Comparison of ENCODE assay signal across 13 cellular contexts in genomic region chr11:119218141-119218878, GRCh38. TPM values are rescaled to one million over a fixed set of nuclear protein-coding genes. Genes with fewer than 3 reads are reported as not detected.
DNase-seq lines count a peak whose midpoint lies in the region; ATAC-seq and TF ChIP-seq lines count a peak whose summit lies in the region.
"Had no signal": no experiment of that assay in that cellular context is flagged by ENCODE, and none has a peak within 500 bp of the region (broad histone marks: within the 10 kb centered on the region; RNA-seq: fewer than 3 reads in every experiment).

No MANE protein-coding gene starts in this region.

- peaks cover 38% of the 10 kb centered on the region for H3F3A ChIP-seq in PC-9 (ENCODE audit: insufficient read depth, low read depth)

- ATAC-seq in natural killer cell treated with Interleukin-12 subunit alpha and Interleukin-12 subunit beta and Interleukin-15 and Interleukin-18, amount 100 ng/mL, for 72 hours, result peak; percentile 83 to 97
- ATAC-seq in natural killer cell, result no peak
- ATAC-seq in stimulated activated naive CD8-positive, alpha-beta T cell treated with anti-CD3 and anti-CD28 coated beads, Interleukin-15, amount 100 ng/mL, for 72 hours, result peak; percentile 100

- H3K36me3 Mint-ChIP-seq in natural killer cell treated with Interleukin-12 subunit alpha and Interleukin-12 subunit beta and Interleukin-15 and Interleukin-18, amount 100 ng/mL, for 72 hours, result no peaks in the 10 kb centered on the region
- H3K36me3 Mint-ChIP-seq in natural killer cell, result no peaks in the 10 kb centered on the region

- intact Hi-C loops in natural killer cell (cut with micrococcal nuclease) (no loop called here), PC-9 (cut with micrococcal nuclease; ENCODE audit: unreplicated experiment) (no loop called here)

- peak overlapping the region; percentile 66 for H3K4me2 ChIP-seq in PC-9

- H3K4me3 ChIP-seq in PC-9 (peak overlapping the region; percentile 12; the same call in 1 of the 2 replicates), epithelial cell of esophagus (ENCODE audit: low read length) (no peak overlapping the region)
- H3K4me3 ChIP-seq: right atrium auricular region, thoracic aorta had no signal

- H3K79me2 ChIP-seq in PC-9 (ENCODE audit: low read depth), result peaks cover 89% of the 10 kb centered on the region

- H4K20me1 ChIP-seq in PC-9 (ENCODE audit: insufficient read depth), result no peaks in the 10 kb centered on the region

- H3K4me1 ChIP-seq in PC-9 (replicated peaks; ENCODE audit: insufficient read depth), result peaks cover 28% of the 10 kb centered on the region

- no peaks in the 10 kb centered on the region for H3K9me2 ChIP-seq in PC-9 (ENCODE audit: insufficient read depth)

- H3K9me3 ChIP-seq in PC-9 (ENCODE audit: insufficient read depth, low read depth), result no peaks in the 10 kb centered on the region
- H3K9me3 ChIP-seq: right atrium auricular region, thoracic aorta had no signal

- peak overlapping the region; percentile 96 for H3K27ac ChIP-seq in PC-9
- H3K27ac ChIP-seq: right atrium auricular region, thoracic aorta had no signal

- H3K9me3 Mint-ChIP-seq in natural killer cell treated with Interleukin-12 subunit alpha and Interleukin-12 subunit beta and Interleukin-15 and Interleukin-18, amount 100 ng/mL, for 72 hours, result no peaks in the 10 kb centered on the region
- no peaks in the 10 kb centered on the region for H3K9me3 Mint-ChIP-seq in natural killer cell
- H3K9me3 Mint-ChIP-seq in stimulated activated naive CD8-positive, alpha-beta T cell treated with anti-CD3 and anti-CD28 coated beads, Interleukin-15, amount 100 ng/mL, for 72 hours, result no peaks in the 10 kb centered on the region

- peak overlapping the region in 1 of 2 donors; percentile 5 for H3K27ac Mint-ChIP-seq in natural killer cell treated with Interleukin-12 subunit alpha and Interleukin-12 subunit beta and Interleukin-15 and Interleukin-18, amount 100 ng/mL, for 72 hours
- peak overlapping the region in 1 of 2 donors; percentile 17 for H3K27ac Mint-ChIP-seq in natural killer cell
- H3K27ac Mint-ChIP-seq in stimulated activated naive CD8-positive, alpha-beta T cell treated with anti-CD3 and anti-CD28 coated beads, Interleukin-15, amount 100 ng/mL, for 72 hours, result no peak overlapping the region

- no peak overlapping the region for H3K4me3 Mint-ChIP-seq in natural killer cell treated with Interleukin-12 subunit alpha and Interleukin-12 subunit beta and Interleukin-15 and Interleukin-18, amount 100 ng/mL, for 72 hours
- no peak overlapping the region for H3K4me3 Mint-ChIP-seq in natural killer cell
- no peak overlapping the region for H3K4me3 Mint-ChIP-seq in stimulated activated naive CD8-positive, alpha-beta T cell treated with anti-CD3 and anti-CD28 coated beads, Interleukin-15, amount 100 ng/mL, for 72 hours

- peaks cover 12 to 15% of the 10 kb centered on the region in 2 donors for H3K4me1 Mint-ChIP-seq in natural killer cell treated with Interleukin-12 subunit alpha and Interleukin-12 subunit beta and Interleukin-15 and Interleukin-18, amount 100 ng/mL, for 72 hours (ENCODE audit: low read depth in 2 of 2)
- peaks cover 19 to 20% of the 10 kb centered on the region in 2 donors for H3K4me1 Mint-ChIP-seq in natural killer cell
- H3K4me1 Mint-ChIP-seq in stimulated activated naive CD8-positive, alpha-beta T cell treated with anti-CD3 and anti-CD28 coated beads, Interleukin-15, amount 100 ng/mL, for 72 hours, result peaks cover 44% of the 10 kb centered on the region

- BruUV-seq in PC-9 (replicated peaks; lab: Mats Ljungman, UMichigan), result TSS peak; percentile 39

- no peaks in the 10 kb centered on the region for H3K27me3 Mint-ChIP-seq in natural killer cell treated with Interleukin-12 subunit alpha and Interleukin-12 subunit beta and Interleukin-15 and Interleukin-18, amount 100 ng/mL, for 72 hours
- H3K27me3 Mint-ChIP-seq in natural killer cell (ENCODE audit: low read depth in 2 of 2), result no peaks in the 10 kb centered on the region
- no peaks in the 10 kb centered on the region for H3K27me3 Mint-ChIP-seq in stimulated activated naive CD8-positive, alpha-beta T cell treated with anti-CD3 and anti-CD28 coated beads, Interleukin-15, amount 100 ng/mL, for 72 hours

- H3K36me3 ChIP-seq in PC-9 (ENCODE audit: low read depth), result no peaks in the 10 kb centered on the region
- H3K36me3 ChIP-seq: right atrium auricular region, thoracic aorta had no signal

- no peaks in the 10 kb centered on the region for H3K27me3 ChIP-seq in PC-9 (ENCODE audit: insufficient read depth, low read depth)
- H3K27me3 ChIP-seq: right atrium auricular region had no signal

- no peak for DNase-seq in natural killer cell treated with Interleukin-12 subunit alpha and Interleukin-12 subunit beta and Interleukin-15 and Interleukin-18, amount 100 ng/mL, for 72 hours (ENCODE audit: low spot score)
- DNase-seq in natural killer cell (no peak), PC-9 (peak; percentile 13 to 100), epithelial cell of esophagus (ENCODE audit: low read depth) (peak; percentile 98), NCI-H1105 (lab: John Stamatoyannopoulos, UW) (no peak), cortex of kidney (lab: John Stamatoyannopoulos, UW) (no peak)
- DNase-seq in stimulated activated naive CD8-positive, alpha-beta T cell treated with anti-CD3 and anti-CD28 coated beads, Interleukin-15, amount 100 ng/mL, for 72 hours, result no peak
- no peak for DNase-seq in activated effector memory CD4-positive, alpha-beta T cell treated with Interleukin-2 at 50 U/mL for 16 hours
- DNase-seq: cerebellar nuclear complex, DMS53, NCI-H446 had no signal

- no peak for TF ChIP-seq CTCF in natural killer cell (IDR thresholded peaks at IDR 0.05)
- no peak for TF ChIP-seq CTCF in PC-9 (conservative IDR thresholded peaks at IDR 0.05)
- TF ChIP-seq CTCF in epithelial cell of esophagus (IDR thresholded peaks at IDR 0.05; ENCODE audit: insufficient read depth, low read depth, low read length, missing control alignments), result no peak

- POLR2A ChIA-PET in PC-9 (lab: Charles Lee; ENCODE audit: unreplicated experiment), result no interaction called here

- CTCF ChIA-PET in PC-9 (lab: Charles Lee), result no interaction called here

- no peak overlapping the region for H2AFZ ChIP-seq in PC-9

RNA-seq across cellular contexts. Expression of gene CBL, which starts 12.2 kb away (rescaled TPM):
- 10 to 100 TPM; 29.1 to 50.5 TPM for total RNA-seq in natural killer cell treated with Interleukin-12 subunit alpha and Interleukin-12 subunit beta and Interleukin-15 and Interleukin-18, amount 100 ng/mL, for 72 hours
- total RNA-seq in natural killer cell (10 to 100 TPM; 29.0 to 32.5 (median 30.1) TPM), PC-9 (2021) (26.3 and 32.9 TPM in 2 replicates)

RNA-seq across cellular contexts. Expression of gene NHERF4, which starts 33.0 kb away (rescaled TPM):
- total RNA-seq in natural killer cell treated with Interleukin-12 subunit alpha and Interleukin-12 subunit beta and Interleukin-15 and Interleukin-18, amount 100 ng/mL, for 72 hours, result under 1 TPM in 1 of 2 donors, not detected in 1; 0.64 TPM
- total RNA-seq in natural killer cell (under 1 TPM; 0.33 to 0.48 (median 0.40) TPM), PC-9 (2021) (0.73 TPM in 1 of 2 replicates, not detected in the other)

RNA-seq across cellular contexts. Expression of gene NLRX1, which starts 49.8 kb away (rescaled TPM):
- total RNA-seq in natural killer cell treated with Interleukin-12 subunit alpha and Interleukin-12 subunit beta and Interleukin-15 and Interleukin-18, amount 100 ng/mL, for 72 hours, result 10 to 100 TPM; 13.0 to 14.1 TPM
- total RNA-seq in natural killer cell (10 to 100 TPM; 12.4 to 16.4 (median 13.8) TPM), PC-9 (2021) (18.4 and 22.5 TPM in 2 replicates)

Comparison
In these comparisons a context has a peak if more than half of its experiments do, and no peak if none do; other contexts are left out.
1. ATAC-seq: peak in natural killer cell treated with Interleukin-12 subunit alpha and Interleukin-12 subunit beta and Interleukin-15 and Interleukin-18, amount 100 ng/mL, for 72 hours (2 of 2) and stimulated activated naive CD8-positive, alpha-beta T cell treated with anti-CD3 and anti-CD28 coated beads, Interleukin-15, amount 100 ng/mL, for 72 hours (single experiment); none in natural killer cell (0 of 3).
2. DNase-seq: peak in PC-9 (2 of 2) and epithelial cell of esophagus (single experiment); none in natural killer cell treated with Interleukin-12 subunit alpha and Interleukin-12 subunit beta and Interleukin-15 and Interleukin-18, amount 100 ng/mL, for 72 hours (single experiment), natural killer cell (single experiment), stimulated activated naive CD8-positive, alpha-beta T cell treated with anti-CD3 and anti-CD28 coated beads, Interleukin-15, amount 100 ng/mL, for 72 hours (0 of 2), NCI-H1105 (single experiment), cortex of kidney (single experiment) and activated effector memory CD4-positive, alpha-beta T cell treated with Interleukin-2 at 50 U/mL for 16 hours (single experiment).